In the genomic region with DNA sequence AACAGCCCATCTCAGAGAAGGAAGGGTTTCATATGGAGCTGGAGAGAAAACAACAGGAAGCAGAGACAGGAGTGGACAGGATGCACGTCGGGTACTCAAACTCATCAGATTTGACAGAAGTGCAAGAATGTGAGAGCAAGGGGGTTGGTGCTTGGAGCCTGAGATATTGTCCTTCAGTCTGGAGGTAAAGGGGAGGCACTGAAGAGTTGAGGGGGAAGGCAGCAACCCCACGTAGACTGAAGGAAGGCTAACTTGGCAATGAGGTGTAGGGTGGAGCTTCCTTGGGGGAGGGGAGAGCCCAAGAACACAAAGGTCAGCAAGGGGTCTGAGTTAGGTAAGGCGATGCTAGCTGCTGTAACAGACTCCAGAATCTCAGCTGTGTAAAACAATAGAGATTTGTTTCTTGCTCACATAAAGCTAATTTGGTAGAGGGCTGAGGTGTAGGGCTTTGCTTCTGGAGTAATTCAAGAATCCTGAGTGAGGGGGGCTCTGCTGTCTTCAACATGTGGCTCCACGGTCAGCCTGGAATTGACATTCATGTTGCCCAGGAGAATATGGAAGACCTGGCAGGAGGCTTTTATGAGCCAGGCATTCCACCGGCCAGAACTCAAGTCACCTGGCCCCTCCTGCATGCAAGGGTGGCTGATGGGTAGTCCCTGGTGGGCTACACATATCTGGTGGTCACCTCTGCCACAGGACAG, we compare ENCODE assay signal across 1 cellular context.
TF ChIP-seq lines count a peak whose summit lies in the region.

No MANE protein-coding gene starts in this region.

TF ChIP-seq in HepG2, 621 proteins besides CTCF, POLR2A, EP300 and RAD21 (continued from another document and continues in another):
- TF ChIP-seq, protein P1, sequence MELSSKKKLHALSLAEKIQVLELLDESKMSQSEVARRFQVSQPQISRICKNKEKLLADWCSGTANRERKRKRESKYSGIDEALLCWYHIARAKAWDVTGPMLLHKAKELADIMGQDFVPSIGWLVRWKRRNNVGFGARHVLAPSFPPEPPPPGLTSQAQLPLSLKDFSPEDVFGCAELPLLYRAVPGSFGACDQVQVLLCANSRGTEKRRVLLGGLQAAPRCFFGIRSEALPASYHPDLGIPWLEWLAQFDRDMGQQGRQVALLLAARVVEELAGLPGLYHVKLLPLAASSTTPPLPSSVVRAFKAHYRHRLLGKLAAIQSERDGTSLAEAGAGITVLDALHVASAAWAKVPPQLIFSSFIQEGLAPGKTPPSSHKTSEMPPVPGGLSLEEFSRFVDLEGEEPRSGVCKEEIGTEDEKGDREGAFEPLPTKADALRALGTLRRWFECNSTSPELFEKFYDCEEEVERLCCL (CRISPR knock-in tag; IDR thresholded peaks at IDR 0.05; ENCODE audit: borderline replicate concordance) = no peak
- TF ChIP-seq FOSL1 (CRISPR knock-in tag; IDR thresholded peaks at IDR 0.05; ENCODE audit: borderline replicate concordance) (no peak), NR2F1 (CRISPR knock-in tag; IDR thresholded peaks at IDR 0.05) (0 out of 4 replicates have a peak, but pooled peaks of 1 of the 2 experiments have one; percentile 21), POGZ (CRISPR knock-in tag; IDR thresholded peaks at IDR 0.05) (0 out of 2 replicates have a peak, but pooled peaks have one; percentile 1), CEBPB (IDR thresholded peaks at IDR 0.05; ENCODE audit: borderline replicate concordance, low read depth, low read length) (no peak), GABPA (IDR thresholded peaks at IDR 0.05; ENCODE audit: low read depth, low read length) (no peak), GABPA (CRISPR knock-in tag; IDR thresholded peaks at IDR 0.05; ENCODE audit: low read depth) (0 out of 2 replicates have a peak, but pooled peaks have one; percentile 1), SOX6 (IDR thresholded peaks at IDR 0.05) (no peak), SOX6 (CRISPR knock-in tag; IDR thresholded peaks at IDR 0.05) (0 out of 2 replicates have a peak, but pooled peaks have one; percentile 30), ZNF674 (CRISPR knock-in tag; IDR thresholded peaks at IDR 0.05; ENCODE audit: low read depth) (no peak), NR2F2 (IDR thresholded peaks at IDR 0.05; ENCODE audit: borderline replicate concordance, low read depth) (0 out of 2 replicates have a peak, but pooled peaks have one; percentile 13), ZNF33A (CRISPR knock-in tag; IDR thresholded peaks at IDR 0.05; ENCODE audit: borderline replicate concordance) (no peak), ZNF83 (CRISPR knock-in tag; IDR thresholded peaks at IDR 0.05; ENCODE audit: borderline replicate concordance) (no peak), ZNF878 (CRISPR knock-in tag; IDR thresholded peaks at IDR 0.05) (no peak), PRMT3 (CRISPR knock-in tag; IDR thresholded peaks at IDR 0.05; ENCODE audit: borderline replicate concordance, low read depth) (no peak), SMAD9 (CRISPR knock-in tag; IDR thresholded peaks at IDR 0.05) (no peak), KLF11 (CRISPR knock-in tag; IDR thresholded peaks at IDR 0.05) (no peak), FOSL2 (CRISPR knock-in tag; IDR thresholded peaks at IDR 0.05) (no peak), JUNB (CRISPR knock-in tag; IDR thresholded peaks at IDR 0.05; ENCODE audit: borderline replicate concordance) (no peak), TBX2 (CRISPR knock-in tag; IDR thresholded peaks at IDR 0.05; ENCODE audit: borderline replicate concordance) (no peak), YY1 (IDR thresholded peaks at IDR 0.05; ENCODE audit: insufficient read depth, insufficient replicate concordance, low read depth, low read length) (peak; percentile 4), ZNF292 (CRISPR knock-in tag; IDR thresholded peaks at IDR 0.05; ENCODE audit: borderline replicate concordance, low read depth) (0 out of 2 replicates have a peak, but pooled peaks have one; percentile 35), PHF5A (CRISPR knock-in tag; IDR thresholded peaks at IDR 0.05; ENCODE audit: low read depth, unreplicated experiment) (no peak), CAMTA2 (CRISPR knock-in tag; IDR thresholded peaks at IDR 0.05; ENCODE audit: borderline replicate concordance) (no peak), NAIF1 (CRISPR knock-in tag; IDR thresholded peaks at IDR 0.05; ENCODE audit: borderline replicate concordance) (no peak), ZNF614 (CRISPR knock-in tag; IDR thresholded peaks at IDR 0.05; ENCODE audit: borderline replicate concordance) (no peak), ZNF619 (CRISPR knock-in tag; IDR thresholded peaks at IDR 0.05) (no peak)
- TF ChIP-seq, protein P2, sequence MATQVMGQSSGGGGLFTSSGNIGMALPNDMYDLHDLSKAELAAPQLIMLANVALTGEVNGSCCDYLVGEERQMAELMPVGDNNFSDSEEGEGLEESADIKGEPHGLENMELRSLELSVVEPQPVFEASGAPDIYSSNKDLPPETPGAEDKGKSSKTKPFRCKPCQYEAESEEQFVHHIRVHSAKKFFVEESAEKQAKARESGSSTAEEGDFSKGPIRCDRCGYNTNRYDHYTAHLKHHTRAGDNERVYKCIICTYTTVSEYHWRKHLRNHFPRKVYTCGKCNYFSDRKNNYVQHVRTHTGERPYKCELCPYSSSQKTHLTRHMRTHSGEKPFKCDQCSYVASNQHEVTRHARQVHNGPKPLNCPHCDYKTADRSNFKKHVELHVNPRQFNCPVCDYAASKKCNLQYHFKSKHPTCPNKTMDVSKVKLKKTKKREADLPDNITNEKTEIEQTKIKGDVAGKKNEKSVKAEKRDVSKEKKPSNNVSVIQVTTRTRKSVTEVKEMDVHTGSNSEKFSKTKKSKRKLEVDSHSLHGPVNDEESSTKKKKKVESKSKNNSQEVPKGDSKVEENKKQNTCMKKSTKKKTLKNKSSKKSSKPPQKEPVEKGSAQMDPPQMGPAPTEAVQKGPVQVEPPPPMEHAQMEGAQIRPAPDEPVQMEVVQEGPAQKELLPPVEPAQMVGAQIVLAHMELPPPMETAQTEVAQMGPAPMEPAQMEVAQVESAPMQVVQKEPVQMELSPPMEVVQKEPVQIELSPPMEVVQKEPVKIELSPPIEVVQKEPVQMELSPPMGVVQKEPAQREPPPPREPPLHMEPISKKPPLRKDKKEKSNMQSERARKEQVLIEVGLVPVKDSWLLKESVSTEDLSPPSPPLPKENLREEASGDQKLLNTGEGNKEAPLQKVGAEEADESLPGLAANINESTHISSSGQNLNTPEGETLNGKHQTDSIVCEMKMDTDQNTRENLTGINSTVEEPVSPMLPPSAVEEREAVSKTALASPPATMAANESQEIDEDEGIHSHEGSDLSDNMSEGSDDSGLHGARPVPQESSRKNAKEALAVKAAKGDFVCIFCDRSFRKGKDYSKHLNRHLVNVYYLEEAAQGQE (IDR thresholded peaks at IDR 0.05; ENCODE audit: borderline replicate concordance in 1 of 2, low read depth in 1 of 2, low read length in 2 of 2) = no peak
- TF ChIP-seq, protein P3, sequence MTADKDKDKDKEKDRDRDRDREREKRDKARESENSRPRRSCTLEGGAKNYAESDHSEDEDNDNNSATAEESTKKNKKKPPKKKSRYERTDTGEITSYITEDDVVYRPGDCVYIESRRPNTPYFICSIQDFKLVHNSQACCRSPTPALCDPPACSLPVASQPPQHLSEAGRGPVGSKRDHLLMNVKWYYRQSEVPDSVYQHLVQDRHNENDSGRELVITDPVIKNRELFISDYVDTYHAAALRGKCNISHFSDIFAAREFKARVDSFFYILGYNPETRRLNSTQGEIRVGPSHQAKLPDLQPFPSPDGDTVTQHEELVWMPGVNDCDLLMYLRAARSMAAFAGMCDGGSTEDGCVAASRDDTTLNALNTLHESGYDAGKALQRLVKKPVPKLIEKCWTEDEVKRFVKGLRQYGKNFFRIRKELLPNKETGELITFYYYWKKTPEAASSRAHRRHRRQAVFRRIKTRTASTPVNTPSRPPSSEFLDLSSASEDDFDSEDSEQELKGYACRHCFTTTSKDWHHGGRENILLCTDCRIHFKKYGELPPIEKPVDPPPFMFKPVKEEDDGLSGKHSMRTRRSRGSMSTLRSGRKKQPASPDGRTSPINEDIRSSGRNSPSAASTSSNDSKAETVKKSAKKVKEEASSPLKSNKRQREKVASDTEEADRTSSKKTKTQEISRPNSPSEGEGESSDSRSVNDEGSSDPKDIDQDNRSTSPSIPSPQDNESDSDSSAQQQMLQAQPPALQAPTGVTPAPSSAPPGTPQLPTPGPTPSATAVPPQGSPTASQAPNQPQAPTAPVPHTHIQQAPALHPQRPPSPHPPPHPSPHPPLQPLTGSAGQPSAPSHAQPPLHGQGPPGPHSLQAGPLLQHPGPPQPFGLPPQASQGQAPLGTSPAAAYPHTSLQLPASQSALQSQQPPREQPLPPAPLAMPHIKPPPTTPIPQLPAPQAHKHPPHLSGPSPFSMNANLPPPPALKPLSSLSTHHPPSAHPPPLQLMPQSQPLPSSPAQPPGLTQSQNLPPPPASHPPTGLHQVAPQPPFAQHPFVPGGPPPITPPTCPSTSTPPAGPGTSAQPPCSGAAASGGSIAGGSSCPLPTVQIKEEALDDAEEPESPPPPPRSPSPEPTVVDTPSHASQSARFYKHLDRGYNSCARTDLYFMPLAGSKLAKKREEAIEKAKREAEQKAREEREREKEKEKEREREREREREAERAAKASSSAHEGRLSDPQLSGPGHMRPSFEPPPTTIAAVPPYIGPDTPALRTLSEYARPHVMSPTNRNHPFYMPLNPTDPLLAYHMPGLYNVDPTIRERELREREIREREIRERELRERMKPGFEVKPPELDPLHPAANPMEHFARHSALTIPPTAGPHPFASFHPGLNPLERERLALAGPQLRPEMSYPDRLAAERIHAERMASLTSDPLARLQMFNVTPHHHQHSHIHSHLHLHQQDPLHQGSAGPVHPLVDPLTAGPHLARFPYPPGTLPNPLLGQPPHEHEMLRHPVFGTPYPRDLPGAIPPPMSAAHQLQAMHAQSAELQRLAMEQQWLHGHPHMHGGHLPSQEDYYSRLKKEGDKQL (CRISPR knock-in tag; IDR thresholded peaks at IDR 0.05; ENCODE audit: low read depth) = no peak
- TF ChIP-seq, protein P4, sequence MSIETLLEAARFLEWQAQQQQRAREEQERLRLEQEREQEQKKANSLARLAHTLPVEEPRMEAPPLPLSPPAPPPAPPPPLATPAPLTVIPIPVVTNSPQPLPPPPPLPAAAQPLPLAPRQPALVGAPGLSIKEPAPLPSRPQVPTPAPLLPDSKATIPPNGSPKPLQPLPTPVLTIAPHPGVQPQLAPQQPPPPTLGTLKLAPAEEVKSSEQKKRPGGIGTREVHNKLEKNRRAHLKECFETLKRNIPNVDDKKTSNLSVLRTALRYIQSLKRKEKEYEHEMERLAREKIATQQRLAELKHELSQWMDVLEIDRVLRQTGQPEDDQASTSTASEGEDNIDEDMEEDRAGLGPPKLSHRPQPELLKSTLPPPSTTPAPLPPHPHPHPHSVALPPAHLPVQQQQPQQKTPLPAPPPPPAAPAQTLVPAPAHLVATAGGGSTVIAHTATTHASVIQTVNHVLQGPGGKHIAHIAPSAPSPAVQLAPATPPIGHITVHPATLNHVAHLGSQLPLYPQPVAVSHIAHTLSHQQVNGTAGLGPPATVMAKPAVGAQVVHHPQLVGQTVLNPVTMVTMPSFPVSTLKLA (IDR thresholded peaks at IDR 0.05) = no peak
- TF ChIP-seq, protein P5, sequence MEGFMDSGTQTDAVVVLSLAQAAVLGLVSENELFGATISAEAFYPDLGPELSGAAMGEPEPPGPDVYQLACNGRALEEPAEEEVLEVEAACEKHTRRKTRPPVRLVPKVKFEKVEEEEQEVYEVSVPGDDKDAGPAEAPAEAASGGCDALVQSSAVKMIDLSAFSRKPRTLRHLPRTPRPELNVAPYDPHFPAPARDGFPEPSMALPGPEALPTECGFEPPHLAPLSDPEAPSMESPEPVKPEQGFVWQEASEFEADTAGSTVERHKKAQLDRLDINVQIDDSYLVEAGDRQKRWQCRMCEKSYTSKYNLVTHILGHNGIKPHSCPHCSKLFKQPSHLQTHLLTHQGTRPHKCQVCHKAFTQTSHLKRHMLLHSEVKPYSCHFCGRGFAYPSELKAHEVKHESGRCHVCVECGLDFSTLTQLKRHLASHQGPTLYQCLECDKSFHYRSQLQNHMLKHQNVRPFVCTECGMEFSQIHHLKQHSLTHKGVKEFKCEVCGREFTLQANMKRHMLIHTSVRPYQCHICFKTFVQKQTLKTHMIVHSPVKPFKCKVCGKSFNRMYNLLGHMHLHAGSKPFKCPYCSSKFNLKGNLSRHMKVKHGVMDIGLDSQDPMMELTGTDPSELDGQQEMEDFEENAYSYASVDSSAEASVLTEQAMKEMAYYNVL (CRISPR knock-in tag; IDR thresholded peaks at IDR 0.05; ENCODE audit: borderline replicate concordance) = no peak
- TF ChIP-seq, protein P6, sequence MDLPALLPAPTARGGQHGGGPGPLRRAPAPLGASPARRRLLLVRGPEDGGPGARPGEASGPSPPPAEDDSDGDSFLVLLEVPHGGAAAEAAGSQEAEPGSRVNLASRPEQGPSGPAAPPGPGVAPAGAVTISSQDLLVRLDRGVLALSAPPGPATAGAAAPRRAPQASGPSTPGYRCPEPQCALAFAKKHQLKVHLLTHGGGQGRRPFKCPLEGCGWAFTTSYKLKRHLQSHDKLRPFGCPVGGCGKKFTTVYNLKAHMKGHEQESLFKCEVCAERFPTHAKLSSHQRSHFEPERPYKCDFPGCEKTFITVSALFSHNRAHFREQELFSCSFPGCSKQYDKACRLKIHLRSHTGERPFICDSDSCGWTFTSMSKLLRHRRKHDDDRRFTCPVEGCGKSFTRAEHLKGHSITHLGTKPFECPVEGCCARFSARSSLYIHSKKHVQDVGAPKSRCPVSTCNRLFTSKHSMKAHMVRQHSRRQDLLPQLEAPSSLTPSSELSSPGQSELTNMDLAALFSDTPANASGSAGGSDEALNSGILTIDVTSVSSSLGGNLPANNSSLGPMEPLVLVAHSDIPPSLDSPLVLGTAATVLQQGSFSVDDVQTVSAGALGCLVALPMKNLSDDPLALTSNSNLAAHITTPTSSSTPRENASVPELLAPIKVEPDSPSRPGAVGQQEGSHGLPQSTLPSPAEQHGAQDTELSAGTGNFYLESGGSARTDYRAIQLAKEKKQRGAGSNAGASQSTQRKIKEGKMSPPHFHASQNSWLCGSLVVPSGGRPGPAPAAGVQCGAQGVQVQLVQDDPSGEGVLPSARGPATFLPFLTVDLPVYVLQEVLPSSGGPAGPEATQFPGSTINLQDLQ (CRISPR knock-in tag; IDR thresholded peaks at IDR 0.05) = no peak
- TF ChIP-seq, protein P7, sequence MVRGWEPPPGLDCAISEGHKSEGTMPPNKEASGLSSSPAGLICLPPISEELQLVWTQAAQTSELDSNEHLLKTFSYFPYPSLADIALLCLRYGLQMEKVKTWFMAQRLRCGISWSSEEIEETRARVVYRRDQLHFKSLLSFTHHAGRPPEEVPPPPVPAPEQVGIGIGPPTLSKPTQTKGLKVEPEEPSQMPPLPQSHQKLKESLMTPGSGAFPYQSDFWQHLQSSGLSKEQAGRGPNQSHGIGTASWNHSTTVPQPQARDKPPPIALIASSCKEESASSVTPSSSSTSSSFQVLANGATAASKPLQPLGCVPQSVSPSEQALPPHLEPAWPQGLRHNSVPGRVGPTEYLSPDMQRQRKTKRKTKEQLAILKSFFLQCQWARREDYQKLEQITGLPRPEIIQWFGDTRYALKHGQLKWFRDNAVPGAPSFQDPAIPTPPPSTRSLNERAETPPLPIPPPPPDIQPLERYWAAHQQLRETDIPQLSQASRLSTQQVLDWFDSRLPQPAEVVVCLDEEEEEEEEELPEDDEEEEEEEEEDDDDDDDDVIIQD (CRISPR knock-in tag; IDR thresholded peaks at IDR 0.05; ENCODE audit: low read depth) = no peak
- TF ChIP-seq, protein P8, sequence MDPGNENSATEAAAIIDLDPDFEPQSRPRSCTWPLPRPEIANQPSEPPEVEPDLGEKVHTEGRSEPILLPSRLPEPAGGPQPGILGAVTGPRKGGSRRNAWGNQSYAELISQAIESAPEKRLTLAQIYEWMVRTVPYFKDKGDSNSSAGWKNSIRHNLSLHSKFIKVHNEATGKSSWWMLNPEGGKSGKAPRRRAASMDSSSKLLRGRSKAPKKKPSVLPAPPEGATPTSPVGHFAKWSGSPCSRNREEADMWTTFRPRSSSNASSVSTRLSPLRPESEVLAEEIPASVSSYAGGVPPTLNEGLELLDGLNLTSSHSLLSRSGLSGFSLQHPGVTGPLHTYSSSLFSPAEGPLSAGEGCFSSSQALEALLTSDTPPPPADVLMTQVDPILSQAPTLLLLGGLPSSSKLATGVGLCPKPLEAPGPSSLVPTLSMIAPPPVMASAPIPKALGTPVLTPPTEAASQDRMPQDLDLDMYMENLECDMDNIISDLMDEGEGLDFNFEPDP (CRISPR knock-in tag; conservative IDR thresholded peaks at IDR 0.05) = no peak
